In the genomic region with DNA sequence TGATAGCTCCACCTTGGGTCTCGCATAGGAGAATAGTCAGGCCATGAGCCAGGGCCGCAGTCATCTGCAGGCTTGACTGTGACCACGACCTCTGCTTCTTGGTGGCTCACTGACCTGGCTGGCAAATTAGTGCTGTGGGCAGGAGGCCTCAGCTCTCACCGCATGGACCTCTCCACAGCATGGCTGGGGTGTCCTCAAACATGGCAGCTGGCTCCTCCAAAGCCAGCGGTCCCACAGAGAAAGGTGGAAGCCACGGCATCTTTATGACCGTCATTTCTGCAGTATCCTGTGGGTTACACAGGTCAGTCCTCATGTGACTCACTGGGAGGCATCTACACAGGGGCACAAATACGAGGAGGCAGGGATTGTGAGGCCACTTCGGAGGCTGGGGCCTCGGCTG, we compare ENCODE assay signal across 2 cellular contexts.
TF ChIP-seq lines count a peak whose summit lies in the region.

No MANE protein-coding gene starts in this region.

TF ChIP-seq in WTC11, 78 proteins besides CTCF, POLR2A, EP300 and RAD21 (continues in another document):
- TF ChIP-seq, protein P1, sequence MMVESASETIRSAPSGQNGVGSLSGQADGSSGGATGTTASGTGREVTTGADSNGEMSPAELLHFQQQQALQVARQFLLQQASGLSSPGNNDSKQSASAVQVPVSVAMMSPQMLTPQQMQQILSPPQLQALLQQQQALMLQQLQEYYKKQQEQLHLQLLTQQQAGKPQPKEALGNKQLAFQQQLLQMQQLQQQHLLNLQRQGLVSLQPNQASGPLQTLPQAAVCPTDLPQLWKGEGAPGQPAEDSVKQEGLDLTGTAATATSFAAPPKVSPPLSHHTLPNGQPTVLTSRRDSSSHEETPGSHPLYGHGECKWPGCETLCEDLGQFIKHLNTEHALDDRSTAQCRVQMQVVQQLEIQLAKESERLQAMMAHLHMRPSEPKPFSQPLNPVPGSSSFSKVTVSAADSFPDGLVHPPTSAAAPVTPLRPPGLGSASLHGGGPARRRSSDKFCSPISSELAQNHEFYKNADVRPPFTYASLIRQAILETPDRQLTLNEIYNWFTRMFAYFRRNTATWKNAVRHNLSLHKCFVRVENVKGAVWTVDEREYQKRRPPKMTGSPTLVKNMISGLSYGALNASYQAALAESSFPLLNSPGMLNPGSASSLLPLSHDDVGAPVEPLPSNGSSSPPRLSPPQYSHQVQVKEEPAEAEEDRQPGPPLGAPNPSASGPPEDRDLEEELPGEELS (CRISPR knock-in tag; IDR thresholded peaks at IDR 0.05), result no peak
- no peak for TF ChIP-seq ZNF219 (CRISPR knock-in tag; IDR thresholded peaks at IDR 0.05; ENCODE audit: borderline replicate concordance)
- no peak for TF ChIP-seq HMGXB4 (CRISPR knock-in tag; IDR thresholded peaks at IDR 0.05)
- TF ChIP-seq NFATC4 (CRISPR knock-in tag; IDR thresholded peaks at IDR 0.05), result no peak
- no peak for TF ChIP-seq CREM (CRISPR knock-in tag; IDR thresholded peaks at IDR 0.05)
- no peak for TF ChIP-seq ETV6 (CRISPR knock-in tag; IDR thresholded peaks at IDR 0.05)
- no peak for TF ChIP-seq MAX (CRISPR knock-in tag; IDR thresholded peaks at IDR 0.05)
- no peak for TF ChIP-seq ZBTB21 (CRISPR knock-in tag; IDR thresholded peaks at IDR 0.05; ENCODE audit: borderline replicate concordance)
- TF ChIP-seq, protein P2, sequence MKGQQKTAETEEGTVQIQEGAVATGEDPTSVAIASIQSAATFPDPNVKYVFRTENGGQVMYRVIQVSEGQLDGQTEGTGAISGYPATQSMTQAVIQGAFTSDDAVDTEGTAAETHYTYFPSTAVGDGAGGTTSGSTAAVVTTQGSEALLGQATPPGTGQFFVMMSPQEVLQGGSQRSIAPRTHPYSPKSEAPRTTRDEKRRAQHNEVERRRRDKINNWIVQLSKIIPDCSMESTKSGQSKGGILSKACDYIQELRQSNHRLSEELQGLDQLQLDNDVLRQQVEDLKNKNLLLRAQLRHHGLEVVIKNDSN (CRISPR knock-in tag; IDR thresholded peaks at IDR 0.05), result no peak
- TF ChIP-seq GRHL2 (CRISPR knock-in tag; IDR thresholded peaks at IDR 0.05; ENCODE audit: insufficient replicate concordance, severe bottlenecking), result no peak
- TF ChIP-seq KAT7 (CRISPR knock-in tag; IDR thresholded peaks at IDR 0.05; ENCODE audit: borderline replicate concordance), result no peak
- no peak for TF ChIP-seq ZNF423 (CRISPR knock-in tag; IDR thresholded peaks at IDR 0.05)
- no peak for TF ChIP-seq NFYB (CRISPR knock-in tag; conservative IDR thresholded peaks at IDR 0.05; ENCODE audit: low read depth)
- TF ChIP-seq, protein P3, sequence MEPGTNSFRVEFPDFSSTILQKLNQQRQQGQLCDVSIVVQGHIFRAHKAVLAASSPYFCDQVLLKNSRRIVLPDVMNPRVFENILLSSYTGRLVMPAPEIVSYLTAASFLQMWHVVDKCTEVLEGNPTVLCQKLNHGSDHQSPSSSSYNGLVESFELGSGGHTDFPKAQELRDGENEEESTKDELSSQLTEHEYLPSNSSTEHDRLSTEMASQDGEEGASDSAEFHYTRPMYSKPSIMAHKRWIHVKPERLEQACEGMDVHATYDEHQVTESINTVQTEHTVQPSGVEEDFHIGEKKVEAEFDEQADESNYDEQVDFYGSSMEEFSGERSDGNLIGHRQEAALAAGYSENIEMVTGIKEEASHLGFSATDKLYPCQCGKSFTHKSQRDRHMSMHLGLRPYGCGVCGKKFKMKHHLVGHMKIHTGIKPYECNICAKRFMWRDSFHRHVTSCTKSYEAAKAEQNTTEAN (CRISPR knock-in tag; IDR thresholded peaks at IDR 0.05), result no peak
- TF ChIP-seq, protein P4, sequence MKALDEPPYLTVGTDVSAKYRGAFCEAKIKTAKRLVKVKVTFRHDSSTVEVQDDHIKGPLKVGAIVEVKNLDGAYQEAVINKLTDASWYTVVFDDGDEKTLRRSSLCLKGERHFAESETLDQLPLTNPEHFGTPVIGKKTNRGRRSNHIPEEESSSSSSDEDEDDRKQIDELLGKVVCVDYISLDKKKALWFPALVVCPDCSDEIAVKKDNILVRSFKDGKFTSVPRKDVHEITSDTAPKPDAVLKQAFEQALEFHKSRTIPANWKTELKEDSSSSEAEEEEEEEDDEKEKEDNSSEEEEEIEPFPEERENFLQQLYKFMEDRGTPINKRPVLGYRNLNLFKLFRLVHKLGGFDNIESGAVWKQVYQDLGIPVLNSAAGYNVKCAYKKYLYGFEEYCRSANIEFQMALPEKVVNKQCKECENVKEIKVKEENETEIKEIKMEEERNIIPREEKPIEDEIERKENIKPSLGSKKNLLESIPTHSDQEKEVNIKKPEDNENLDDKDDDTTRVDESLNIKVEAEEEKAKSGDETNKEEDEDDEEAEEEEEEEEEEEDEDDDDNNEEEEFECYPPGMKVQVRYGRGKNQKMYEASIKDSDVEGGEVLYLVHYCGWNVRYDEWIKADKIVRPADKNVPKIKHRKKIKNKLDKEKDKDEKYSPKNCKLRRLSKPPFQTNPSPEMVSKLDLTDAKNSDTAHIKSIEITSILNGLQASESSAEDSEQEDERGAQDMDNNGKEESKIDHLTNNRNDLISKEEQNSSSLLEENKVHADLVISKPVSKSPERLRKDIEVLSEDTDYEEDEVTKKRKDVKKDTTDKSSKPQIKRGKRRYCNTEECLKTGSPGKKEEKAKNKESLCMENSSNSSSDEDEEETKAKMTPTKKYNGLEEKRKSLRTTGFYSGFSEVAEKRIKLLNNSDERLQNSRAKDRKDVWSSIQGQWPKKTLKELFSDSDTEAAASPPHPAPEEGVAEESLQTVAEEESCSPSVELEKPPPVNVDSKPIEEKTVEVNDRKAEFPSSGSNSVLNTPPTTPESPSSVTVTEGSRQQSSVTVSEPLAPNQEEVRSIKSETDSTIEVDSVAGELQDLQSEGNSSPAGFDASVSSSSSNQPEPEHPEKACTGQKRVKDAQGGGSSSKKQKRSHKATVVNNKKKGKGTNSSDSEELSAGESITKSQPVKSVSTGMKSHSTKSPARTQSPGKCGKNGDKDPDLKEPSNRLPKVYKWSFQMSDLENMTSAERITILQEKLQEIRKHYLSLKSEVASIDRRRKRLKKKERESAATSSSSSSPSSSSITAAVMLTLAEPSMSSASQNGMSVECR (CRISPR knock-in tag; IDR thresholded peaks at IDR 0.05; ENCODE audit: borderline replicate concordance), result no peak

TF ChIP-seq in SK-N-SH, 30 proteins besides CTCF, POLR2A, EP300 and RAD21 (continued from another document):
- TF ChIP-seq, protein P5, sequence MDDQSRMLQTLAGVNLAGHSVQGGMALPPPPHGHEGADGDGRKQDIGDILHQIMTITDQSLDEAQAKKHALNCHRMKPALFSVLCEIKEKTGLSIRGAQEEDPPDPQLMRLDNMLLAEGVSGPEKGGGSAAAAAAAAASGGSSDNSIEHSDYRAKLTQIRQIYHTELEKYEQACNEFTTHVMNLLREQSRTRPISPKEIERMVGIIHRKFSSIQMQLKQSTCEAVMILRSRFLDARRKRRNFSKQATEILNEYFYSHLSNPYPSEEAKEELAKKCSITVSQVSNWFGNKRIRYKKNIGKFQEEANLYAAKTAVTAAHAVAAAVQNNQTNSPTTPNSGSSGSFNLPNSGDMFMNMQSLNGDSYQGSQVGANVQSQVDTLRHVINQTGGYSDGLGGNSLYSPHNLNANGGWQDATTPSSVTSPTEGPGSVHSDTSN (IDR thresholded peaks at IDR 0.05), result no peak
- TF ChIP-seq SIN3A (IDR thresholded peaks at IDR 0.05; ENCODE audit: borderline replicate concordance, low read depth, low read length) (no peak), IRF3 (IDR thresholded peaks at IDR 0.05; ENCODE audit: low read depth, low read length) (no peak), FOXJ3 (CRISPR knock-in tag; IDR thresholded peaks at IDR 0.05) (no peak), NRF1 (IDR thresholded peaks at IDR 0.05; ENCODE audit: low read depth, low read length) (no peak), NFIC (IDR thresholded peaks at IDR 0.05; ENCODE audit: borderline replicate concordance) (no peak), FOSL2 (IDR thresholded peaks at IDR 0.05; ENCODE audit: borderline replicate concordance, low read depth) (no peak), RFX5 (IDR thresholded peaks at IDR 0.05; ENCODE audit: low read length) (no peak), TCF12 (IDR thresholded peaks at IDR 0.05) (no peak), SMC3 (IDR thresholded peaks at IDR 0.05; ENCODE audit: low read depth, low read length) (no peak), TAF1 (IDR thresholded peaks at IDR 0.05; ENCODE audit: borderline replicate concordance, low read depth, low read length) (no peak), MEF2A (IDR thresholded peaks at IDR 0.05; ENCODE audit: borderline replicate concordance, low read depth) (no peak), JUND (IDR thresholded peaks at IDR 0.05) (no peak), MXI1 (IDR thresholded peaks at IDR 0.05; ENCODE audit: low read depth, low read length) (no peak), FOXM1 (IDR thresholded peaks at IDR 0.05; ENCODE audit: low read depth) (no peak), RCOR1 (IDR thresholded peaks at IDR 0.05; ENCODE audit: low read length) (no peak), GABPA (IDR thresholded peaks at IDR 0.05; ENCODE audit: low read depth) (no peak), REST (IDR thresholded peaks at IDR 0.05; ENCODE audit: low read depth, low read length) (no peak), RXRA (IDR thresholded peaks at IDR 0.05; ENCODE audit: borderline replicate concordance, low read depth) (no peak)
TF ChIP-seq in SK-N-SH: peak in this region for 0.
